In genomic region chr12:120903818-120904773, GRCh38 we compare ENCODE assay signal across 8 cellular contexts. TPM values are rescaled to one million over a fixed set of nuclear protein-coding genes. Genes with fewer than 3 reads are reported as not detected.
A peak's percentile ranks its signal among the peaks of the same experiment; 100 is the strongest.
DNase-seq lines count a peak whose midpoint lies in the region; ATAC-seq and TF ChIP-seq lines count a peak whose summit lies in the region.

SPPL3 (minus strand) TSS chr12:120904358; CDS start chr12:120903867, 491 bp downstream.

- peak within 1 kb of the TSS; percentile 90 for H3K27ac Mint-ChIP-seq in activated CD4-positive, alpha-beta memory T cell treated with anti-CD3 and anti-CD28 coated beads, Interleukin-2, amount 10 ng/mL, durations not matched to agents 7 days and 5 days

- DNase-seq in CD1c-positive myeloid dendritic cell (ENCODE audit: extremely low spot score), result peak; percentile 93
- DNase-seq in NCI-H774 (lab: John Stamatoyannopoulos, UW), result peak; percentile 90
- peak; percentile 93 for DNase-seq in activated CD4-positive, alpha-beta memory T cell treated with anti-CD3 and anti-CD28 coated beads, Interleukin-2, amount 10 ng/mL, durations not matched to agents 7 days and 5 days
- DNase-seq in dorsolateral prefrontal cortex, result peak; percentile 78 to 96 (median 92)
- DNase-seq in lower leg skin (ENCODE audit: low spot score in 2 of 2), result peak; percentile 85 to 98
- peak; percentile 92 for DNase-seq in stimulated activated CD4-positive, alpha-beta T cell treated with anti-CD3 and anti-CD28 coated beads, Interleukin-4, amount 100 ng/mL, for 24 hours

- H3K27me3 Mint-ChIP-seq in activated CD4-positive, alpha-beta memory T cell treated with anti-CD3 and anti-CD28 coated beads, Interleukin-2, amount 10 ng/mL, durations not matched to agents 7 days and 5 days, result no peaks in the 10 kb centered on the region

- CTCF ChIA-PET in activated CD4-positive, alpha-beta memory T cell treated with anti-CD3 and anti-CD28 coated beads, Interleukin-2, amount 10 ng/mL, durations not matched to agents 7 days and 5 days (lab: Charles Lee), result interaction anchor here (0.6 to 1.6 kb wide), 6 partner anchors 13 to 220 kb away, joined by 3 to 6 read pairs (median 4); no protein-coding TSS in a partner anchor

- TF ChIP-seq POLR2A in lower leg skin (IDR thresholded peaks at IDR 0.05), result peak in 1 of 2 donors; percentile 34

- H3K4me3 ChIP-seq in dorsolateral prefrontal cortex, result peak within 1 kb of the TSS; percentile 66 to 97 (median 89)
- peak within 1 kb of the TSS; percentile 94 for H3K4me3 ChIP-seq in lower leg skin (ENCODE audit: low read depth, poor library complexity, severe bottlenecking)

- intact Hi-C loops in dorsolateral prefrontal cortex (cut with DNase I) (loop anchor here (5.0 to 10.0 kb wide), 5 partner anchors 67 to 322 kb away; partner anchors contain the start of genes ACADS (in 1 of the 2) and POP5 (in 1 of the 2)), lower leg skin (cut with DNase I; ENCODE audit: low total_unique reads) (no loop called here)

- H3K27me3 ChIP-seq in dorsolateral prefrontal cortex, result no peaks in the 10 kb centered on the region

- H3K4me3 Mint-ChIP-seq in activated CD4-positive, alpha-beta memory T cell treated with anti-CD3 and anti-CD28 coated beads, Interleukin-2, amount 10 ng/mL, durations not matched to agents 7 days and 5 days, result peak within 1 kb of the TSS; percentile 100

- H3K27ac ChIP-seq in dorsolateral prefrontal cortex, result peak within 1 kb of the TSS; percentile 83 to 98 (median 94)

- WGBS in lower leg skin, 2 donors, result 1 to 3% methylated on average over 5 to 29 of the region's 119 CpGs

- POLR2A ChIA-PET in activated CD4-positive, alpha-beta memory T cell treated with anti-CD3 and anti-CD28 coated beads, Interleukin-2, amount 10 ng/mL, durations not matched to agents 7 days and 5 days (lab: Charles Lee), result interaction anchor here (0.6 to 4.2 kb wide), 7 partner anchors 8 to 438 kb away, joined by 3 to 28 read pairs (median 3); no protein-coding TSS in a partner anchor

- H3K36me3 Mint-ChIP-seq in activated CD4-positive, alpha-beta memory T cell treated with anti-CD3 and anti-CD28 coated beads, Interleukin-2, amount 10 ng/mL, durations not matched to agents 7 days and 5 days (ENCODE audit: low read depth), result peaks cover 25% of the 10 kb centered on the region

- H3K4me1 Mint-ChIP-seq in activated CD4-positive, alpha-beta memory T cell treated with anti-CD3 and anti-CD28 coated beads, Interleukin-2, amount 10 ng/mL, durations not matched to agents 7 days and 5 days, result peaks cover 30% of the 10 kb centered on the region

- TF ChIP-seq CTCF in dorsolateral prefrontal cortex (IDR thresholded peaks at IDR 0.05 in 54 of 56, conservative IDR thresholded peaks at IDR 0.05 in 2 of 56; ENCODE audit: low read depth in 1 of 56, partially characterized antibody in 56 of 56) (peak in 44 of 56 donors; percentile 9 to 58 (median 36)), lower leg skin (IDR thresholded peaks at IDR 0.05) (no peak)

- ATAC-seq in GM19438 (IDR thresholded peaks at IDR 0.05; ENCODE audit: low read depth, unreplicated experiment) (peak; percentile 54), HG03571 (IDR thresholded peaks at IDR 0.05; ENCODE audit: unreplicated experiment) (peak; percentile 52)

- no peaks in the 10 kb centered on the region for H3K9me3 Mint-ChIP-seq in activated CD4-positive, alpha-beta memory T cell treated with anti-CD3 and anti-CD28 coated beads, Interleukin-2, amount 10 ng/mL, durations not matched to agents 7 days and 5 days

RNA-seq across cellular contexts. Expression of gene SPPL3, which starts in this region (rescaled TPM):
- 10 to 100 TPM; 32.0 to 32.1 TPM for total RNA-seq in activated CD4-positive, alpha-beta memory T cell treated with anti-CD3 and anti-CD28 coated beads, Interleukin-2, amount 10 ng/mL, durations not matched to agents 7 days and 5 days
- 100 to 1,000 TPM in 1 of 120 experiments, 10 to 100 TPM in 119; 50.6 to 111 (median 72.4) TPM for total RNA-seq in dorsolateral prefrontal cortex
- total RNA-seq in lower leg skin, result 10 to 100 TPM; 47.3 to 59.0 (median 52.4) TPM

Comparison
In these comparisons a context has a peak if more than half of its experiments do, and no peak if none do; other contexts are left out.
1. Peak in every context shown above with its lines: DNase-seq, ATAC-seq, H3K4me3 ChIP-seq and H3K27ac ChIP-seq.
2. CTCF ChIP-seq: peak in dorsolateral prefrontal cortex (44 of 56); none in lower leg skin (0 of 3).